In genomic region chr7:87219545-87220025, GRCh38 we compare ENCODE assay signal across 8 cellular contexts. TPM values are rescaled to one million over a fixed set of nuclear protein-coding genes. Genes with fewer than 3 reads are reported as not detected.
DNase-seq lines count a peak whose midpoint lies in the region; ATAC-seq, FAIRE-seq and TF ChIP-seq lines count a peak whose summit lies in the region.

Gene TMEM243, minus strand, starts transcription at chr7:87219732. Its CDS starts 229 bp downstream, at chr7:87219503.

- H3K36me3 ChIP-seq in H1 (ENCODE audit: control insufficient read depth in 2 of 4, insufficient read depth in 4 of 4, low read length in 3 of 4), result peaks cover 0 to 6% (median 3%) of the 10 kb centered on the region in 4 experiments; a peak in 2 of 8 replicates
- peaks cover 30% of the 10 kb centered on the region for H3K36me3 ChIP-seq in mesodermal cell (ENCODE audit: control insufficient read depth, insufficient read depth, low read length)

- H3K27ac ChIP-seq in H1 (ENCODE audit: low read depth, low read length), result peak within 1 kb of the TSS; percentile 60; the same call in 1 of the 2 replicates
- peak within 1 kb of the TSS; percentile 62 for H3K27ac ChIP-seq in mesodermal cell (ENCODE audit: low read depth, low read length, severe bottlenecking)

- H3K4me2 ChIP-seq in H1 (ENCODE audit: insufficient read depth in 1 of 2, low read depth in 2 of 2, low read length in 2 of 2), result peak within 1 kb of the TSS; percentile 59 to 81

- peak within 1 kb of the TSS; percentile 92 for H3K18ac ChIP-seq in H1 (ENCODE audit: extremely low read depth, low read length)

- H3K4me1 ChIP-seq in H1 (replicated peaks in 1 of 4; ENCODE audit: control insufficient read depth in 3 of 4, insufficient read depth in 4 of 4, low read length in 3 of 4) (peaks cover 0 to 7% (median under 1%) of the 10 kb centered on the region in 4 experiments; a peak in 4 of 7 replicates), mesodermal cell (ENCODE audit: control insufficient read depth, insufficient read depth, low read length, poor library complexity, severe bottlenecking) (peaks cover 5% of the 10 kb centered on the region)

- H3K9me3 ChIP-seq in H1 (ENCODE audit: insufficient read depth in 2 of 2, low read depth in 1 of 2, low read length in 1 of 2) (no peaks in the 10 kb centered on the region), mesodermal cell (ENCODE audit: control insufficient read depth, low read length) (no peaks in the 10 kb centered on the region)

- no peak within 1 kb of the TSS for H2BK12ac ChIP-seq in H1 (ENCODE audit: low read depth, low read length)

- 2% methylated on average over 40 of the region's 41 CpGs; no CpG with 5 or more reads in 1 of the 2 experiments for WGBS in H1 (ENCODE audit: extremely low coverage in 1 of 2, insufficient coverage in 1 of 2, insufficient read length in 1 of 2, insufficient replicate concordance in 2 of 2, low coverage in 1 of 2, low lambda C conversion rate in 2 of 2, missing lambda C conversion rate in 1 of 2), 2 experiments
- WGBS in mesodermal cell (ENCODE audit: insufficient coverage in 2 of 2), 2 experiments, result 0 to 2% methylated on average over 21 to 39 of the region's 41 CpGs

- peak; percentile 42 for ATAC-seq in GM18868 (IDR thresholded peaks at IDR 0.05; ENCODE audit: unreplicated experiment)
- ATAC-seq in HG03103 (IDR thresholded peaks at IDR 0.05; ENCODE audit: low read depth, unreplicated experiment), result peak; percentile 43

- H3K27me3 ChIP-seq in H1 (replicated peaks in 1 of 4; ENCODE audit: control insufficient read depth in 3 of 4, extremely low read depth in 1 of 4, insufficient read depth in 3 of 4, low read length in 3 of 4), result peaks cover 0 to 18% (median 15%) of the 10 kb centered on the region in 4 experiments; a peak in 5 of 7 replicates

- TF ChIP-seq POLR2A in H1 (IDR thresholded peaks at IDR 0.05; ENCODE audit: control extremely low read depth in 1 of 2, low read depth in 2 of 2, low read length in 2 of 2), result peak in 1 of 2 experiments; percentile 46; a peak in 1 of 3 replicates

- peaks cover 14% of the 10 kb centered on the region; the same call in 1 of the 2 replicates for H3K23me2 ChIP-seq in H1 (ENCODE audit: low read depth, low read length)

- peak within 1 kb of the TSS; percentile 88 for H2AFZ ChIP-seq in H1 (ENCODE audit: low read length)

- no peak within 1 kb of the TSS for H3K4ac ChIP-seq in H1 (replicated peaks; ENCODE audit: insufficient read length, low read depth, low read length)

- no peak within 1 kb of the TSS; the same call in 1 of the 2 replicates for H2BK15ac ChIP-seq in H1 (ENCODE audit: low read length)

- H3K4me3 ChIP-seq in AG09309 (ENCODE audit: control insufficient read depth, low read depth, low read length) (peak within 1 kb of the TSS; percentile 87), H1 (ENCODE audit: extremely low read depth in 1 of 4, insufficient read depth in 2 of 4, low read depth in 3 of 4, low read length in 4 of 4) (peak within 1 kb of the TSS; percentile 80 to 98 (median 92)), mesodermal cell (ENCODE audit: extremely low read depth, insufficient read depth, low read length, poor library complexity, severe bottlenecking) (peak within 1 kb of the TSS; percentile 84)

- no peak within 1 kb of the TSS for H2BK20ac ChIP-seq in H1 (ENCODE audit: low read length)

- peak within 1 kb of the TSS; percentile 69 for H4K8ac ChIP-seq in H1 (ENCODE audit: extremely low read depth, insufficient read depth, low read length)

- no peak for FAIRE-seq in H1 (lab: Jason Lieb, UNC)

- H3K56ac ChIP-seq in H1 (replicated peaks; ENCODE audit: insufficient read length, low read depth, low read length), result peak within 1 kb of the TSS; percentile 52

- H3K9ac ChIP-seq in H1 (replicated peaks in 1 of 4; ENCODE audit: extremely low read depth in 1 of 4, low read depth in 3 of 4, low read length in 3 of 4), result peak within 1 kb of the TSS; percentile 65 to 96 (median 76)

- peaks cover 2% of the 10 kb centered on the region; the same call in 1 of the 2 replicates for H3K79me1 ChIP-seq in H1 (ENCODE audit: low read depth, low read length)

- no peak for DNase-seq in AG09309 (ENCODE audit: low read depth)
- DNase-seq in NK-92 (lab: John Stamatoyannopoulos, UW; ENCODE audit: unreplicated experiment), result peak; percentile 33
- DNase-seq in H1 (ENCODE audit: low read depth in 1 of 2, low spot score in 2 of 2), result peak in 1 of 2 experiments; percentile 73
- DNase-seq in stimulated activated CD8-positive, alpha-beta memory T cell treated with anti-CD3 and anti-CD28 coated beads, Interleukin-15, amount 100 ng/mL, for 48 hours (ENCODE audit: low read depth in 2 of 2), result peak; percentile 69 to 70

- no peak within 1 kb of the TSS for H3K23ac ChIP-seq in H1 (ENCODE audit: insufficient read length)

- no peak within 1 kb of the TSS for H2AK5ac ChIP-seq in H1 (ENCODE audit: low read depth, low read length)

- H4K91ac ChIP-seq in H1 (replicated peaks; ENCODE audit: insufficient read length, low read length), result no peak within 1 kb of the TSS

- peaks cover 0 to 33% of the 10 kb centered on the region in 2 experiments; a peak in 3 of 4 replicates for H3K79me2 ChIP-seq in H1 (ENCODE audit: control insufficient read depth in 1 of 2, insufficient read depth in 2 of 2, low read length in 2 of 2)

- no peak within 1 kb of the TSS for H3K14ac ChIP-seq in H1 (ENCODE audit: insufficient read length)

- peak within 1 kb of the TSS; percentile 3 for H4K5ac ChIP-seq in H1 (ENCODE audit: insufficient read length, low read depth, low read length)

- no peak for TF ChIP-seq EP300 in H1 (IDR thresholded peaks at IDR 0.05; ENCODE audit: borderline replicate concordance in 1 of 2, low read depth in 2 of 2, low read length in 2 of 2)

- H2BK120ac ChIP-seq in H1 (replicated peaks; ENCODE audit: low read depth, low read length), result no peak within 1 kb of the TSS

- no peak for TF ChIP-seq RAD21 in H1 (IDR thresholded peaks at IDR 0.05 in 1 of 2, conservative IDR thresholded peaks at IDR 0.05 in 1 of 2; ENCODE audit: low read depth in 2 of 2, low read length in 2 of 2)

- POLR2A ChIA-PET in activated CD8-positive, alpha-beta memory T cell treated with anti-CD3 and anti-CD28 coated beads for 36 hours (lab: Charles Lee), result interaction anchor here (1.0 to 6.4 kb wide), 5 partner anchors 9 to 161 kb away, joined by 4 to 67 read pairs (median 5); partner anchors contain the start of genes DMTF1 and ELAPOR2
- POLR2A ChIA-PET in H1 (lab: Charles Lee; ENCODE audit: partially characterized antibody), result interaction anchor here (0.7 to 5.5 kb wide), 11 partner anchors 9 to 160 kb away, joined by 3 to 40 read pairs (median 6); partner anchors contain the start of genes DMTF1 and ELAPOR2

- CTCF ChIA-PET in activated CD8-positive, alpha-beta memory T cell treated with anti-CD3 and anti-CD28 coated beads for 36 hours (lab: Charles Lee), result interaction anchor here (0.9 to 1.5 kb wide), 3 partner anchors 11 to 67 kb away, joined by 3 to 8 read pairs (median 3); partner anchors contain the start of gene DMTF1
- CTCF ChIA-PET in H1 (lab: Charles Lee; ENCODE audit: partially characterized antibody), result interaction anchor here (1.0 to 3.0 kb wide), 7 partner anchors 8 to 196 kb away, joined by 3 to 14 read pairs (median 3); no protein-coding TSS in a partner anchor

- H2BK5ac ChIP-seq in H1 (ENCODE audit: low read depth, low read length), result peak within 1 kb of the TSS; percentile 78

- peaks cover 0 to 1% of the 10 kb centered on the region in 2 experiments for H4K20me1 ChIP-seq in H1 (replicated peaks in 1 of 2; ENCODE audit: control insufficient read depth in 1 of 2, insufficient read depth in 2 of 2, low read length in 2 of 2)

- no peak for TF ChIP-seq CTCF in AG09309 (IDR thresholded peaks at IDR 0.05; ENCODE audit: control insufficient read depth, insufficient read depth, low read depth, low read length, missing control alignments)
- TF ChIP-seq CTCF in H1 (IDR thresholded peaks at IDR 0.05; ENCODE audit: control extremely low read depth in 1 of 3, insufficient read depth in 1 of 3, low read depth in 1 of 3, low read length in 3 of 3), result peak in 1 of 3 experiments; percentile 9; a peak in 1 of 4 replicates

TF ChIP-seq in H1, 55 proteins besides CTCF, POLR2A, EP300 and RAD21 (continues in another document):
- 0 out of 2 replicates have a peak, but pooled peaks have one; percentile 10 for TF ChIP-seq BACH1 (IDR thresholded peaks at IDR 0.05; ENCODE audit: low read length)
- TF ChIP-seq TBP (IDR thresholded peaks at IDR 0.05; ENCODE audit: low read depth, low read length), result 0 out of 2 replicates have a peak, but pooled peaks have one; percentile 7
- no peak for TF ChIP-seq TCF12 (IDR thresholded peaks at IDR 0.05; ENCODE audit: low read depth, low read length)
- no peak for TF ChIP-seq SP2 (IDR thresholded peaks at IDR 0.05; ENCODE audit: low read length)
- TF ChIP-seq CBX5 (IDR thresholded peaks at IDR 0.05; ENCODE audit: low read depth, low read length), result no peak
- TF ChIP-seq HDAC2 (IDR thresholded peaks at IDR 0.05; ENCODE audit: borderline replicate concordance in 1 of 2, low read depth in 2 of 2, low read length in 2 of 2), result peak in 1 of 2 experiments; percentile 92; a peak in 2 of 4 replicates
- TF ChIP-seq ATF3 (IDR thresholded peaks at IDR 0.05; ENCODE audit: insufficient read depth, low read depth, low read length), result no peak
- no peak for TF ChIP-seq SIX5 (IDR thresholded peaks at IDR 0.05; ENCODE audit: low read depth, low read length)
- no peak for TF ChIP-seq BCL11A (IDR thresholded peaks at IDR 0.05; ENCODE audit: low read depth in 2 of 2, low read length in 2 of 2)
- 0 out of 4 replicates have a peak, but pooled peaks of 1 of the 2 experiments have one; percentile 31 for TF ChIP-seq SIN3A (conservative IDR thresholded peaks at IDR 0.05 in 1 of 2, IDR thresholded peaks at IDR 0.05 in 1 of 2; ENCODE audit: low read depth in 1 of 2, low read length in 2 of 2)
- peak; percentile 13 for TF ChIP-seq PHF8 (conservative IDR thresholded peaks at IDR 0.05; ENCODE audit: low read depth, low read length)

RNA-seq across cellular contexts. Expression of gene TMEM243, which starts in this region (rescaled TPM):
- 10 to 100 TPM; 70.1 to 72.9 TPM for total RNA-seq in activated CD8-positive, alpha-beta memory T cell treated with anti-CD3 and anti-CD28 coated beads for 36 hours
- 26.0 and 27.6 TPM in 2 replicates for total RNA-seq in H1 (2021; fragmentation: NEBNext Ultra II Directional; extraction: Animal tissue kit (Norgen Biotek cat#: 25700))
- polyA plus RNA-seq in H1 (2011; rRNA removed), result 16.4 and 23.7 TPM in 2 replicates
- 25.0 TPM for polyA plus RNA-seq in H1 (2011; cell fraction: cytosol; rRNA removed)
- 23.2 TPM for polyA plus RNA-seq in H1 (2011; cell fraction: nucleus; rRNA removed)
- polyA plus RNA-seq in H1 (2012, experiment 1 of 2), result 17.4 to 22.2 TPM (median 18.6 TPM) in 4 replicates
- 13.3 TPM for polyA plus RNA-seq in H1 (2012, experiment 2 of 2)
- polyA plus RNA-seq in H1 (2013, experiment 1 of 2), result 25.3 TPM
- polyA plus RNA-seq in H1 (2013, experiment 2 of 2), result 25.3 TPM
- polyA minus RNA-seq in H1 (2011; rRNA and poly(A)+ RNA removed), result 22.3 and 23.7 TPM in 2 replicates
- 11.0 TPM for polyA minus RNA-seq in H1 (2011; cell fraction: cytosol; rRNA and poly(A)+ RNA removed)
- polyA minus RNA-seq in H1 (2011; cell fraction: nucleus; rRNA and poly(A)+ RNA removed), result 61.9 TPM
- 48.3 TPM for polyA plus RNA-seq in mesodermal cell (2013, experiment 1 of 2)
- polyA plus RNA-seq in mesodermal cell (2013, experiment 2 of 2), result 49.7 TPM
